8 cellular contexts compared by ENCODE assay signal in genomic region chr20:17968366-17969275, GRCh38. TPM values are rescaled to one million over a fixed set of nuclear protein-coding genes. Genes with fewer than 3 reads are reported as not detected.
DNase-seq lines count a peak whose midpoint lies in the region; ATAC-seq and TF ChIP-seq lines count a peak whose summit lies in the region.

Gene MGME1 (plus strand): TSS chr20:17969018. CDS start chr20:17969860, 842 bp downstream.
Gene SNX5 (minus strand): TSS chr20:17968794. CDS start chr20:17968425, 369 bp downstream.

- peak within 1 kb of the TSS; percentile 98 for H4K5ac ChIP-seq in IMR-90 (ENCODE audit: low read depth, low read length)

- CTCF ChIA-PET in IMR-90 (lab: Yijun Ruan, JAX) = interaction anchor here (0.7 kb wide), 1 partner anchor 301 kb away, joined by 3 read pairs; no protein-coding TSS in a partner anchor

- H3K4me2 ChIP-seq in IMR-90 (ENCODE audit: low read depth, low read length) = peak within 1 kb of the TSS; percentile 94

- intact Hi-C loops in IMR-90 (cut with micrococcal nuclease) = no loop called here

- TF ChIP-seq RAD21 in IMR-90 (IDR thresholded peaks at IDR 0.05; ENCODE audit: low read length) = no peak

- peak within 1 kb of the TSS; percentile 98 for H3K18ac ChIP-seq in IMR-90 (ENCODE audit: low read depth, low read length)

- peak within 1 kb of the TSS; percentile 82 to 99 for H4K8ac ChIP-seq in IMR-90 (ENCODE audit: low read depth in 2 of 2, low read length in 2 of 2)

- H3K14ac ChIP-seq in IMR-90 (replicated peaks; ENCODE audit: low read depth, low read length) = peak within 1 kb of the TSS; percentile 98

- peak within 1 kb of the TSS; percentile 83 for H3K4me3 ChIP-seq in IMR-90 (ENCODE audit: insufficient read depth, low read depth, low read length)

- peak within 1 kb of the TSS; percentile 98 for H3K9ac ChIP-seq in IMR-90 (ENCODE audit: low read depth, low read length)

- peak; percentile 97 for TF ChIP-seq POLR2A in IMR-90 (IDR thresholded peaks at IDR 0.05; ENCODE audit: low read depth, low read length)

- H2BK20ac ChIP-seq in IMR-90 (ENCODE audit: low read depth, low read length) = peak within 1 kb of the TSS; percentile 60

- H3K23ac ChIP-seq in IMR-90 (ENCODE audit: low read depth, low read length) = peak within 1 kb of the TSS; percentile 95

- peak within 1 kb of the TSS; percentile 92 for H2AK5ac ChIP-seq in IMR-90 (ENCODE audit: low read depth, low read length)

- no TSS peak for BruUV-seq in IMR-90 (replicated peaks; lab: Mats Ljungman, UMichigan)

- peak within 1 kb of the TSS; percentile 99 for H3K27ac ChIP-seq in IMR-90 (ENCODE audit: insufficient read depth, low read length)

- H3K9me3 ChIP-seq in IMR-90 (ENCODE audit: control insufficient read depth, insufficient read depth, low read length) = no peaks in the 10 kb centered on the region

- POLR2A ChIA-PET in IMR-90 (lab: Charles Lee; ENCODE audit: unreplicated experiment) = interaction anchor here (0.6 to 0.8 kb wide), 2 partner anchors 294 to 411 kb away, joined by 3 read pairs; no protein-coding TSS in a partner anchor

- H3K4me1 ChIP-seq in IMR-90 (ENCODE audit: control insufficient read depth, insufficient read depth, low read length) = peaks cover 11% of the 10 kb centered on the region

- H2AK9ac ChIP-seq in IMR-90 (replicated peaks; ENCODE audit: low read depth, low read length, poor library complexity) = peak within 1 kb of the TSS; percentile 98

- dilution Hi-C loops in IMR-90 (cut with HindIII; ENCODE audit: low sequenced_read_pairs, unreplicated experiment) = no loop called here

- peak within 1 kb of the TSS; percentile 97 for H2BK5ac ChIP-seq in IMR-90 (ENCODE audit: low read depth, low read length, poor library complexity, severe bottlenecking)

- peaks cover 41% of the 10 kb centered on the region for H4K20me1 ChIP-seq in IMR-90 (ENCODE audit: insufficient read depth, low read length)

- ATAC-seq in GM21528 (IDR thresholded peaks at IDR 0.05; ENCODE audit: low FRiP score, unreplicated experiment) (peak; percentile 80), IMR-90 (ENCODE audit: low read depth) (peak; percentile 93)

- no peak for TF ChIP-seq CTCF in IMR-90 (conservative IDR thresholded peaks at IDR 0.05; ENCODE audit: low read depth, low read length)

- in situ Hi-C loops in IMR-90 (cut with MboI; ENCODE audit: low sequenced_read_pairs) = no loop called here

- peak within 1 kb of the TSS; percentile 98 for H3K4ac ChIP-seq in IMR-90 (ENCODE audit: low read depth, low read length)

- H3K36me3 ChIP-seq in IMR-90 (ENCODE audit: control insufficient read depth, insufficient read depth, low read length) = peaks cover 2% of the 10 kb centered on the region

- DNase-seq in DMS 273 (lab: John Stamatoyannopoulos, UW; ENCODE audit: unreplicated experiment) = peak; percentile 100
- peak; percentile 99 for DNase-seq in IMR-90
- DNase-seq in OCI-M1 (lab: John Stamatoyannopoulos, UW) = peak; percentile 99
- peak; percentile 99 for DNase-seq in activated T-cell treated with anti-CD3 and anti-CD28 coated beads for 24 hours (ENCODE audit: low read depth)
- DNase-seq in epidermal melanocyte (ENCODE audit: insufficient read length, low spot score) = peak; percentile 87
- DNase-seq in middle frontal gyrus (ENCODE audit: extremely low spot score, low spot score) = peak; percentile 98
- peak; percentile 98 to 99 for DNase-seq in stimulated activated CD8-positive, alpha-beta memory T cell treated with anti-CD3 and anti-CD28 coated beads, Interleukin-2, amount 100 ng/mL, for 48 hours (ENCODE audit: low read depth in 2 of 2)

- peak within 1 kb of the TSS; percentile 95 for H2AFZ ChIP-seq in IMR-90 (replicated peaks; ENCODE audit: low read length, poor library complexity)

- H2BK15ac ChIP-seq in IMR-90 (ENCODE audit: low read depth, low read length) = peak within 1 kb of the TSS; percentile 92; the same call in 2 of the 3 replicates

- peak within 1 kb of the TSS; percentile 94 for H2BK120ac ChIP-seq in IMR-90 (ENCODE audit: low read depth, low read length)

- WGBS in IMR-90 (ENCODE audit: extremely low coverage in 2 of 2, insufficient read length in 1 of 2), 2 experiments = 3% methylated on average over 34 of the region's 96 CpGs; no CpG with 5 or more reads in 1 of the 2 experiments

- no peaks in the 10 kb centered on the region for H3K27me3 ChIP-seq in IMR-90 (ENCODE audit: control insufficient read depth, insufficient read depth, low read length)

- H3K56ac ChIP-seq in IMR-90 (ENCODE audit: extremely low read depth, insufficient read depth, low read length) = peak within 1 kb of the TSS; percentile 95

- peak within 1 kb of the TSS; percentile 99 for H4K91ac ChIP-seq in IMR-90 (ENCODE audit: insufficient read depth, low read depth, low read length)

- peaks cover 5% of the 10 kb centered on the region for H3K9me1 ChIP-seq in IMR-90 (ENCODE audit: insufficient read depth, low read length)

- H3K79me1 ChIP-seq in IMR-90 (ENCODE audit: low read depth in 1 of 2, low read length in 2 of 2) = peaks cover 5 to 33% of the 10 kb centered on the region in 2 experiments; a peak in 3 of 4 replicates

TF ChIP-seq in IMR-90, 13 proteins besides CTCF, POLR2A, EP300 and RAD21:
- TF ChIP-seq USF2 (IDR thresholded peaks at IDR 0.05; ENCODE audit: low read depth, low read length) (peak; percentile 90), MAZ (IDR thresholded peaks at IDR 0.05; ENCODE audit: borderline replicate concordance, low read depth, low read length) (peak; percentile 73; the same call in 1 of the 2 replicates), CEBPB (IDR thresholded peaks at IDR 0.05; ENCODE audit: low read depth, low read length) (no peak), MXI1 (IDR thresholded peaks at IDR 0.05; ENCODE audit: borderline replicate concordance, low read depth, low read length) (peak; percentile 98), MAFK (IDR thresholded peaks at IDR 0.05; ENCODE audit: low read depth, low read length) (no peak), FOS (IDR thresholded peaks at IDR 0.05; ENCODE audit: low read depth, low read length) (0 out of 2 replicates have a peak, but pooled peaks have one; percentile 14), RFX5 (IDR thresholded peaks at IDR 0.05; ENCODE audit: low read depth, low read length) (no peak), CHD1 (IDR thresholded peaks at IDR 0.05; ENCODE audit: low read depth, low read length) (peak; percentile 88; the same call in 1 of the 2 replicates), RCOR1 (IDR thresholded peaks at IDR 0.05; ENCODE audit: insufficient replicate concordance, low read length) (no peak), BHLHE40 (IDR thresholded peaks at IDR 0.05; ENCODE audit: low read depth, low read length) (0 out of 2 replicates have a peak, but pooled peaks have one; percentile 24), NFE2L2 (IDR thresholded peaks at IDR 0.05; ENCODE audit: low read depth, low read length) (0 out of 2 replicates have a peak, but pooled peaks have one; percentile 24), SMC3 (IDR thresholded peaks at IDR 0.05; ENCODE audit: low read depth, low read length) (no peak), ELK1 (IDR thresholded peaks at IDR 0.05; ENCODE audit: borderline replicate concordance, low read depth, low read length) (no peak)

RNA-seq across cellular contexts. Expression of gene MGME1, which starts in this region (rescaled TPM):
- 7.2 and 8.1 TPM in 2 replicates for total RNA-seq in IMR-90 (2012; rRNA removed)
- 7.1 and 9.3 TPM in 2 replicates for polyA plus RNA-seq in IMR-90 (2012; rRNA removed)
- 2.2 and 2.3 TPM in 2 replicates for polyA plus RNA-seq in IMR-90 (2012; cell fraction: cytosol; rRNA removed)
- polyA plus RNA-seq in IMR-90 (2012; cell fraction: nucleus; rRNA removed; ENCODE audit: low replicate concordance) = 4.7 and 13.8 TPM in 2 replicates

RNA-seq across cellular contexts. Expression of gene SNX5, which starts in this region (rescaled TPM):
- total RNA-seq in IMR-90 (2012; rRNA removed) = 65.4 and 85.0 TPM in 2 replicates
- 76.7 and 92.8 TPM in 2 replicates for polyA plus RNA-seq in IMR-90 (2012; rRNA removed)
- polyA plus RNA-seq in IMR-90 (2012; cell fraction: cytosol; rRNA removed) = 36.7 and 37.4 TPM in 2 replicates
- polyA plus RNA-seq in IMR-90 (2012; cell fraction: nucleus; rRNA removed; ENCODE audit: low replicate concordance) = 163 and 192 TPM in 2 replicates

Comparison
In these comparisons a context has a peak if more than half of its experiments do, and no peak if none do; other contexts are left out.
1. Peak in every context shown above with its lines: DNase-seq, ATAC-seq, H3K4me3 ChIP-seq and H3K27ac ChIP-seq.